ENCODE assay signal across 8 cellular contexts in genomic region chr1:9717193-9718005, GRCh38.
DNase-seq lines count a peak whose midpoint lies in the region; ATAC-seq and TF ChIP-seq lines count a peak whose summit lies in the region.

No MANE protein-coding gene starts in this region.

- peak overlapping the region in 3 of 4 donors; percentile 22 to 55 (median 36) for H3K4me3 ChIP-seq in esophagus squamous epithelium
- peak overlapping the region; percentile 2 for H3K4me3 ChIP-seq in psoas muscle
- peak overlapping the region; percentile 29 for H3K4me3 ChIP-seq in urinary bladder (ENCODE audit: low read depth, low read length)

- DNase-seq in activated CD8-positive, alpha-beta memory T cell treated with anti-CD3 and anti-CD28 coated beads for 4 hours (ENCODE audit: low read depth in 2 of 2), result peak; percentile 68 to 72
- DNase-seq in esophagus squamous epithelium (lab: John Stamatoyannopoulos, UW) (peak; percentile 70), psoas muscle (peak; percentile 49 to 78), iPS-NIHi7 (ENCODE audit: extremely low spot score) (no peak)

- H3K27ac ChIP-seq in KOPT-K1 (ENCODE audit: low read depth, low read length, poor library complexity, severe bottlenecking) (peak overlapping the region; percentile 100), esophagus squamous epithelium (peak overlapping the region; percentile 35 to 76 (median 67)), psoas muscle (no peak overlapping the region), urinary bladder (ENCODE audit: low read depth) (peak overlapping the region; percentile 34)

- TF ChIP-seq POLR2A in esophagus squamous epithelium (IDR thresholded peaks at IDR 0.05), result peak in 1 of 4 donors; percentile 48

- H3K27me3 ChIP-seq in esophagus squamous epithelium (no peaks in the 10 kb centered on the region), psoas muscle (ENCODE audit: insufficient read depth in 3 of 3, low read length in 2 of 3) (no peaks in the 10 kb centered on the region)

- TF ChIP-seq CTCF in esophagus squamous epithelium (IDR thresholded peaks at IDR 0.05) (no peak), psoas muscle (IDR thresholded peaks at IDR 0.05) (no peak)

- 30 to 59% methylated on average over 4 to 7 of the region's 25 CpGs for WGBS in esophagus squamous epithelium, 2 donors
- 46 to 51% (median 51%) methylated on average over 24 to 25 of the region's 25 CpGs for WGBS in psoas muscle, 3 donors
- 44% methylated on average over 25 of the region's 25 CpGs for WGBS in urinary bladder

- H3K36me3 ChIP-seq in KOPT-K1 (ENCODE audit: insufficient read depth, low read length) (peaks cover 71% of the 10 kb centered on the region), esophagus squamous epithelium (peaks cover 11 to 87% (median 12%) of the 10 kb centered on the region in 3 donors), psoas muscle (ENCODE audit: insufficient read depth in 1 of 2, low read depth in 1 of 2) (peaks cover 0 to 7% of the 10 kb centered on the region in 2 donors), urinary bladder (ENCODE audit: insufficient read depth) (no peaks in the 10 kb centered on the region)

- intact Hi-C loops in esophagus squamous epithelium (cut with DNase I) (no loop called here), psoas muscle (cut with DNase I) (no loop called here)

- peaks cover 1% of the 10 kb centered on the region for H3K9me3 ChIP-seq in KOPT-K1 (ENCODE audit: insufficient read depth, low read length, poor library complexity, severe bottlenecking)
- H3K9me3 ChIP-seq in esophagus squamous epithelium, result no peaks in the 10 kb centered on the region
- no peaks in the 10 kb centered on the region for H3K9me3 ChIP-seq in psoas muscle

- ATAC-seq in GM19395 (IDR thresholded peaks at IDR 0.05; ENCODE audit: unreplicated experiment) (peak; percentile 83), psoas muscle (peak in 1 of 4 donors; percentile 36), GM21360 (IDR thresholded peaks at IDR 0.05; ENCODE audit: unreplicated experiment) (no peak)

- peaks cover 6 to 55% (median 14%) of the 10 kb centered on the region in 3 donors for H3K4me1 ChIP-seq in esophagus squamous epithelium
- H3K4me1 ChIP-seq in psoas muscle, result no peaks in the 10 kb centered on the region
- H3K4me1 ChIP-seq in urinary bladder (ENCODE audit: insufficient read depth), result no peaks in the 10 kb centered on the region
